1 cellular context compared by ENCODE assay signal in genomic region chr19:7912144-7912696, GRCh38.
TF ChIP-seq lines count a peak whose summit lies in the region.

No MANE protein-coding gene starts in this region.

TF ChIP-seq in HepG2, 621 proteins besides CTCF, POLR2A, EP300 and RAD21:
- TF ChIP-seq SMARCE1 (IDR thresholded peaks at IDR 0.05; ENCODE audit: borderline replicate concordance) (no peak), AKNA (CRISPR knock-in tag; IDR thresholded peaks at IDR 0.05; ENCODE audit: borderline replicate concordance) (no peak), HMGA1 (CRISPR knock-in tag; conservative IDR thresholded peaks at IDR 0.05) (no peak), ZNF329 (CRISPR knock-in tag; IDR thresholded peaks at IDR 0.05; ENCODE audit: low read depth) (no peak), ZNF326 (CRISPR knock-in tag; IDR thresholded peaks at IDR 0.05; ENCODE audit: borderline replicate concordance) (no peak), HNRNPLL (IDR thresholded peaks at IDR 0.05; ENCODE audit: low read depth, low read length, poor library complexity, severe bottlenecking) (no peak), IKZF4 (CRISPR knock-in tag; IDR thresholded peaks at IDR 0.05; ENCODE audit: borderline replicate concordance, low read depth, not compliant biosample characterization) (no peak)
- TF ChIP-seq, protein P1, sequence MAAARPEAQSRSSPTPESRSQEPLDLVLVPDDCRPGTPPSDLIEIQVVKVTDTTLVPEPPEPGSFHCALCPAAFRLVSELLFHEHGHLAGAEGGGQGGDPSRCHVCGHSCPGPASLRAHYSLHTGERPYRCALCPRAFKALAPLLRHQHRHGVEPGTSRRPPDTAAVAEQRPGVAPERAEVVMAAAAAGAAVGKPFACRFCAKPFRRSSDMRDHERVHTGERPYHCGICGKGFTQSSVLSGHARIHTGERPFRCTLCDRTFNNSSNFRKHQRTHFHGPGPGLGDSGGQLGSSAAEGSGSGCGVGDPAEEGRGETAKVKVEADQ (CRISPR knock-in tag; IDR thresholded peaks at IDR 0.05; ENCODE audit: borderline replicate concordance), result no peak
- TF ChIP-seq, protein P2, sequence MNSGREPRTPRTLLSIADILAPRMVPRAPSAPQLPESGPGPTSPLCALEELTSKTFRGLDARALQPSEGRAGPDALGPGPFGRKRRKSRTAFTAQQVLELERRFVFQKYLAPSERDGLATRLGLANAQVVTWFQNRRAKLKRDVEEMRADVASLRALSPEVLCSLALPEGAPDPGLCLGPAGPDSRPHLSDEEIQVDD (CRISPR knock-in tag; IDR thresholded peaks at IDR 0.05; ENCODE audit: borderline replicate concordance), result no peak
